22 cellular contexts compared by ENCODE assay signal in the genomic region with DNA sequence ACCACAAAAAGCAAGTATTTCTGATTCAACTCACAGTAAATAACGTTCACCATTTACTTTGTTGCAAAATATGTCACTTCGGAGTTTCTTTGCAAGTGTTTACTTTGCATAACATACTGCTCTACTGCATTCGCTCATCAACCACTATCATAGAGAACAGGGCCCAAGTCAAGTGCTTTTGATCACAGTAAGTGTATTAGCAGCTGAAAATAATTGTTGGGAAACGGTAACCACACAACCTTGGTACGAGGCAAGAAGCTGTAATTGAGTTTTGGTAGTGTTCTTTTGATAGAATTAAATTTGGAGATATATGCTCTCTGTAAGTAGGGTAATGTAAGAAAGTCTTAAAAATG.
DNase-seq lines count a peak whose midpoint lies in the region; ATAC-seq and TF ChIP-seq lines count a peak whose summit lies in the region.
"Had no signal": no experiment of that assay in that cellular context is flagged by ENCODE, and none has a peak within 500 bp of the region (broad histone marks: within the 10 kb centered on the region; RNA-seq: fewer than 3 reads in every experiment).

No MANE protein-coding gene starts in this region.

- DNase-seq in activated CD4-positive, alpha-beta memory T cell treated with anti-CD3 and anti-CD28 coated beads, Interleukin-2, amount 10 ng/mL, durations not matched to agents 7 days and 5 days: no peak
- DNase-seq in activated CD4-positive, alpha-beta memory T cell treated with anti-CD3 and anti-CD28 coated beads for 36 hours: no peak
- DNase-seq in GM23338 (ENCODE audit: low spot score): peak; percentile 42
- no peak for DNase-seq in OCI-LY7 (ENCODE audit: low spot score)
- DNase-seq in NCI-H69 (lab: John Stamatoyannopoulos, UW): no peak
- no peak for DNase-seq in PC-3
- DNase-seq in NCI-H146 treated with DMSO at 0.1 percent for 48 hours (lab: John Stamatoyannopoulos, UW; ENCODE audit: unreplicated experiment): no peak
- DNase-seq: AML-193, DMS79 treated with DMSO at 0.1 percent for 48 hours, GDM1, KG1, MG63, NCI-H1417 treated with DMSO at 0.1 percent for 48 hours, NCI-H2081 treated with DMSO at 0.1 percent for 48 hours, NCI-H2227 treated with DMSO at 0.1 percent for 48 hours, NCI-H748 treated with DMSO at 0.1 percent for 48 hours, Peyer's patch, Right ventricle myocardium superior, SK-N-SH had no signal

- H3K9me3 ChIP-seq in OCI-LY7 (ENCODE audit: low read length) (no peaks in the 10 kb centered on the region), iPS-20b (ENCODE audit: insufficient read depth, low read depth, low read length) (no peaks in the 10 kb centered on the region), PC-3 (ENCODE audit: low read length) (no peaks in the 10 kb centered on the region)
- H3K9me3 ChIP-seq: A549, MG63, Peyer's patch, SK-N-SH had no signal

- no peaks in the 10 kb centered on the region for H3K36me3 ChIP-seq in GM23338 (ENCODE audit: insufficient read depth)
- no peaks in the 10 kb centered on the region for H3K36me3 ChIP-seq in OCI-LY7 (ENCODE audit: insufficient read depth, low read length)
- H3K36me3 ChIP-seq in iPS-20b (ENCODE audit: insufficient read depth, low read depth, low read length): peaks cover 8% of the 10 kb centered on the region
- no peaks in the 10 kb centered on the region for H3K36me3 ChIP-seq in PC-3 (ENCODE audit: low read depth, low read length)
- H3K36me3 ChIP-seq: MG63 had no signal

- no peak overlapping the region for H3K4me3 Mint-ChIP-seq in activated CD4-positive, alpha-beta memory T cell treated with anti-CD3 and anti-CD28 coated beads, Interleukin-2, amount 10 ng/mL, durations not matched to agents 7 days and 5 days
- no peak overlapping the region for H3K4me3 Mint-ChIP-seq in activated CD4-positive, alpha-beta memory T cell treated with anti-CD3 and anti-CD28 coated beads for 36 hours
- peak overlapping the region; percentile 54 for H3K4me3 Mint-ChIP-seq in GM23338

- H3K9me2 ChIP-seq in GM23338 (ENCODE audit: insufficient read depth) (no peaks in the 10 kb centered on the region), OCI-LY7 (ENCODE audit: insufficient read depth, low read length) (no peaks in the 10 kb centered on the region), PC-3 (replicated peaks; ENCODE audit: low read length) (no peaks in the 10 kb centered on the region)
- H3K9me2 ChIP-seq: SK-N-SH had no signal

- H3K4me1 ChIP-seq in GM23338 (ENCODE audit: insufficient read depth) (peaks cover 74% of the 10 kb centered on the region), OCI-LY7 (ENCODE audit: insufficient read depth, low read length, poor library complexity, severe bottlenecking) (peaks cover 18% of the 10 kb centered on the region), iPS-20b (ENCODE audit: insufficient read depth, low read length) (peaks cover 50% of the 10 kb centered on the region), PC-3 (ENCODE audit: insufficient read depth, low read length) (no peaks in the 10 kb centered on the region)
- H3K4me1 ChIP-seq: A549, Peyer's patch had no signal

- CTCF ChIA-PET in activated CD4-positive, alpha-beta memory T cell treated with anti-CD3 and anti-CD28 coated beads, Interleukin-2, amount 10 ng/mL, durations not matched to agents 7 days and 5 days (lab: Charles Lee): no interaction called here
- CTCF ChIA-PET in activated CD4-positive, alpha-beta memory T cell treated with anti-CD3 and anti-CD28 coated beads for 36 hours (lab: Charles Lee): no interaction called here
- CTCF ChIA-PET in OCI-LY7 (lab: Charles Lee; ENCODE audit: unreplicated experiment) (no interaction called here), PC-3 (lab: Charles Lee) (no interaction called here)

- no TSS peak for BruUV-seq in OCI-LY7 (replicated peaks; lab: Mats Ljungman, UMichigan)
- no TSS peak for BruUV-seq in PC-3 (replicated peaks; lab: Mats Ljungman, UMichigan)

- H3K4me1 Mint-ChIP-seq in activated CD4-positive, alpha-beta memory T cell treated with anti-CD3 and anti-CD28 coated beads, Interleukin-2, amount 10 ng/mL, durations not matched to agents 7 days and 5 days: no peaks in the 10 kb centered on the region
- peaks cover 20% of the 10 kb centered on the region for H3K4me1 Mint-ChIP-seq in activated CD4-positive, alpha-beta memory T cell treated with anti-CD3 and anti-CD28 coated beads for 36 hours (ENCODE audit: low read depth)
- H3K4me1 Mint-ChIP-seq in GM23338: peaks cover 83% of the 10 kb centered on the region

- H3K27me3 ChIP-seq in GM23338 (ENCODE audit: insufficient read depth) (no peaks in the 10 kb centered on the region), iPS-20b (ENCODE audit: insufficient read depth, low read length) (no peaks in the 10 kb centered on the region), PC-3 (ENCODE audit: low read length) (no peaks in the 10 kb centered on the region)
- H3K27me3 ChIP-seq: MG63, Peyer's patch had no signal

- TF ChIP-seq CTCF in GM23338 (conservative IDR thresholded peaks at IDR 0.05; ENCODE audit: low read depth in 2 of 2): no peak
- TF ChIP-seq CTCF in OCI-LY7 (conservative IDR thresholded peaks at IDR 0.05; ENCODE audit: low read length): no peak
- no peak for TF ChIP-seq CTCF in PC-3 (conservative IDR thresholded peaks at IDR 0.05; ENCODE audit: low read depth, low read length)

- no peaks in the 10 kb centered on the region for H3K79me2 ChIP-seq in GM23338 (replicated peaks; ENCODE audit: insufficient read depth)
- no peaks in the 10 kb centered on the region for H3K79me2 ChIP-seq in OCI-LY7 (ENCODE audit: insufficient read depth, low read depth, low read length)
- no peaks in the 10 kb centered on the region for H3K79me2 ChIP-seq in PC-3 (ENCODE audit: low read length)

- H3K27me3 Mint-ChIP-seq in activated CD4-positive, alpha-beta memory T cell treated with anti-CD3 and anti-CD28 coated beads, Interleukin-2, amount 10 ng/mL, durations not matched to agents 7 days and 5 days: peaks cover 14% of the 10 kb centered on the region
- H3K27me3 Mint-ChIP-seq in activated CD4-positive, alpha-beta memory T cell treated with anti-CD3 and anti-CD28 coated beads for 36 hours: no peaks in the 10 kb centered on the region
- peaks cover 3% of the 10 kb centered on the region for H3K27me3 Mint-ChIP-seq in GM23338 (ENCODE audit: insufficient read depth, low read depth, poor library complexity)

- ATAC-seq in GM23338: peak; percentile 71
- no peak for ATAC-seq in PC-3
- ATAC-seq: A549 had no signal

- H3K4me2 ChIP-seq in GM23338 (peak overlapping the region; percentile 66), OCI-LY7 (ENCODE audit: low read length) (0 out of 2 replicates have a peak overlapping the region, but pooled peaks have one; percentile 19), PC-3 (ENCODE audit: low read length) (no peak overlapping the region)
- H3K4me2 ChIP-seq: A549, SK-N-SH had no signal

- H4K20me1 ChIP-seq in GM23338 (replicated peaks; ENCODE audit: insufficient read depth): no peaks in the 10 kb centered on the region
- H4K20me1 ChIP-seq in OCI-LY7 (ENCODE audit: insufficient read depth, low read length): no peaks in the 10 kb centered on the region
- no peaks in the 10 kb centered on the region for H4K20me1 ChIP-seq in PC-3 (ENCODE audit: low read length)

- H3K4me3 ChIP-seq in GM23338 (peak overlapping the region; percentile 11), OCI-LY7 (ENCODE audit: low read depth, low read length, poor library complexity, severe bottlenecking) (no peak overlapping the region), iPS-20b (ENCODE audit: low read length) (peak overlapping the region; percentile 55), PC-3 (ENCODE audit: low read length) (no peak overlapping the region)
- H3K4me3 ChIP-seq: A549, MG63, Peyer's patch had no signal

- H3K36me3 Mint-ChIP-seq in activated CD4-positive, alpha-beta memory T cell treated with anti-CD3 and anti-CD28 coated beads, Interleukin-2, amount 10 ng/mL, durations not matched to agents 7 days and 5 days (ENCODE audit: low read depth): peaks cover 26% of the 10 kb centered on the region
- peaks cover 21% of the 10 kb centered on the region for H3K36me3 Mint-ChIP-seq in activated CD4-positive, alpha-beta memory T cell treated with anti-CD3 and anti-CD28 coated beads for 36 hours
- peaks cover 12% of the 10 kb centered on the region; the same call in 2 of the 3 replicates for H3K36me3 Mint-ChIP-seq in GM23338 (ENCODE audit: low read depth)

- peak overlapping the region; percentile 4 for H3K27ac Mint-ChIP-seq in activated CD4-positive, alpha-beta memory T cell treated with anti-CD3 and anti-CD28 coated beads, Interleukin-2, amount 10 ng/mL, durations not matched to agents 7 days and 5 days
- no peak overlapping the region for H3K27ac Mint-ChIP-seq in activated CD4-positive, alpha-beta memory T cell treated with anti-CD3 and anti-CD28 coated beads for 36 hours
- peak overlapping the region; percentile 82 for H3K27ac Mint-ChIP-seq in GM23338

- intact Hi-C loops in activated CD4-positive, alpha-beta memory T cell treated with anti-CD3 and anti-CD28 coated beads for 36 hours (cut with micrococcal nuclease): no loop called here
- intact Hi-C loops in OCI-LY7 (cut with micrococcal nuclease; ENCODE audit: unreplicated experiment) (no loop called here), PC-3 (cut with micrococcal nuclease) (no loop called here)

- H3K27ac ChIP-seq in GM23338 (ENCODE audit: low read depth): peak overlapping the region; percentile 94
- no peak overlapping the region for H3K27ac ChIP-seq in OCI-LY7 (ENCODE audit: low read depth, low read length, poor library complexity, severe bottlenecking)
- H3K27ac ChIP-seq in iPS-20b (ENCODE audit: low read length): no peak overlapping the region
- H3K27ac ChIP-seq in PC-3 (ENCODE audit: low read length): no peak overlapping the region
- H3K27ac ChIP-seq: A549, HL-60, Peyer's patch had no signal

- H3K9me3 Mint-ChIP-seq in activated CD4-positive, alpha-beta memory T cell treated with anti-CD3 and anti-CD28 coated beads, Interleukin-2, amount 10 ng/mL, durations not matched to agents 7 days and 5 days: no peaks in the 10 kb centered on the region
- H3K9me3 Mint-ChIP-seq in activated CD4-positive, alpha-beta memory T cell treated with anti-CD3 and anti-CD28 coated beads for 36 hours: no peaks in the 10 kb centered on the region
- no peaks in the 10 kb centered on the region for H3K9me3 Mint-ChIP-seq in GM23338

- POLR2A ChIA-PET in activated CD4-positive, alpha-beta memory T cell treated with anti-CD3 and anti-CD28 coated beads, Interleukin-2, amount 10 ng/mL, durations not matched to agents 7 days and 5 days (lab: Charles Lee): no interaction called here
- POLR2A ChIA-PET in activated CD4-positive, alpha-beta memory T cell treated with anti-CD3 and anti-CD28 coated beads for 36 hours (lab: Charles Lee): no interaction called here
- POLR2A ChIA-PET in OCI-LY7 (lab: Charles Lee): no interaction called here
- POLR2A ChIA-PET in PC-3 (lab: Charles Lee; ENCODE audit: unreplicated experiment): no interaction called here

- 0 out of 2 replicates have a peak overlapping the region, but pooled peaks have one; percentile 52 for H3K9ac ChIP-seq in iPS-20b (ENCODE audit: low read depth, low read length)
- no peak overlapping the region for H3K9ac ChIP-seq in PC-3 (ENCODE audit: low read length)
- H3K9ac ChIP-seq: SK-N-SH had no signal

- H3F3A ChIP-seq in GM23338 (replicated peaks; ENCODE audit: low read depth) (no peaks in the 10 kb centered on the region), PC-3 (ENCODE audit: low read length, unreplicated experiment) (no peaks in the 10 kb centered on the region)

- H2AFZ ChIP-seq in GM23338 (no peak overlapping the region), OCI-LY7 (ENCODE audit: low read length) (peak overlapping the region; percentile 77; the same call in 1 of the 2 replicates), PC-3 (ENCODE audit: low read length) (no peak overlapping the region)

Comparison
In these comparisons a context has a peak if more than half of its experiments do, and no peak if none do; other contexts are left out.
1. H3K4me3 ChIP-seq: peak in GM23338 (single experiment) and iPS-20b (single experiment); none in OCI-LY7 (single experiment) and PC-3 (single experiment).